Comparison of ENCODE assay signal across 1 cellular context in the genomic region with DNA sequence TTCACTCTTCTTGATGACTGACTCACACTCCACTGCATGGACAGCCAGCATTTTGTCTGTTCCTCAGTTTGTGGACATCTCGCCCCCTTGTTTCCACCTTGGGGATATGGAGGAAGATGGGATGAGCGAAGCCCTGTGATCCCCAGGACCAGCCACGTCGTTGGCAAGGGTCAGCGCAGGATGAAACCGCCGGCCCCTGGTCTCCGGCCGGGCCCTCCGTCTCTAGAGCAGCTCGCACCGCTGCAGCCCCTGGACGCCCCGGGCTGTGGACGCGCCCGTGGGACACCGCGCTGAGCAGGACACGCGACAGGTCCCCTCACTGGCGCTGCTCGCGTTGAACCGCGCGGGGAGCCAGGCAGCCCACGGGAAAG.
A peak's percentile ranks its signal among the peaks of the same experiment; 100 is the strongest.
TF ChIP-seq lines count a peak whose summit lies in the region.

No MANE protein-coding gene starts in this region.

TF ChIP-seq in HepG2, 621 proteins besides CTCF, POLR2A, EP300 and RAD21 (continued from another document and continues in another):
- TF ChIP-seq, protein P1, sequence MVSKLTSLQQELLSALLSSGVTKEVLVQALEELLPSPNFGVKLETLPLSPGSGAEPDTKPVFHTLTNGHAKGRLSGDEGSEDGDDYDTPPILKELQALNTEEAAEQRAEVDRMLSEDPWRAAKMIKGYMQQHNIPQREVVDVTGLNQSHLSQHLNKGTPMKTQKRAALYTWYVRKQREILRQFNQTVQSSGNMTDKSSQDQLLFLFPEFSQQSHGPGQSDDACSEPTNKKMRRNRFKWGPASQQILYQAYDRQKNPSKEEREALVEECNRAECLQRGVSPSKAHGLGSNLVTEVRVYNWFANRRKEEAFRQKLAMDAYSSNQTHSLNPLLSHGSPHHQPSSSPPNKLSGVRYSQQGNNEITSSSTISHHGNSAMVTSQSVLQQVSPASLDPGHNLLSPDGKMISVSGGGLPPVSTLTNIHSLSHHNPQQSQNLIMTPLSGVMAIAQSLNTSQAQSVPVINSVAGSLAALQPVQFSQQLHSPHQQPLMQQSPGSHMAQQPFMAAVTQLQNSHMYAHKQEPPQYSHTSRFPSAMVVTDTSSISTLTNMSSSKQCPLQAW (CRISPR knock-in tag; IDR thresholded peaks at IDR 0.05) = peak; percentile 50; the same call in 1 of the 2 replicates
- no peak for TF ChIP-seq KDM3A (CRISPR knock-in tag; IDR thresholded peaks at IDR 0.05; ENCODE audit: low read depth)
- TF ChIP-seq FOXP1 (IDR thresholded peaks at IDR 0.05) = no peak
- no peak for TF ChIP-seq FOXP1 (CRISPR knock-in tag; IDR thresholded peaks at IDR 0.05)
- no peak for TF ChIP-seq ZFP36L2 (CRISPR knock-in tag; IDR thresholded peaks at IDR 0.05)
- TF ChIP-seq ZNF30 (CRISPR knock-in tag; IDR thresholded peaks at IDR 0.05) = no peak
- TF ChIP-seq, protein P2, sequence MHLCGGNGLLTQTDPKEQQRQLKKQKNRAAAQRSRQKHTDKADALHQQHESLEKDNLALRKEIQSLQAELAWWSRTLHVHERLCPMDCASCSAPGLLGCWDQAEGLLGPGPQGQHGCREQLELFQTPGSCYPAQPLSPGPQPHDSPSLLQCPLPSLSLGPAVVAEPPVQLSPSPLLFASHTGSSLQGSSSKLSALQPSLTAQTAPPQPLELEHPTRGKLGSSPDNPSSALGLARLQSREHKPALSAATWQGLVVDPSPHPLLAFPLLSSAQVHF (CRISPR knock-in tag; IDR thresholded peaks at IDR 0.05) = peak; percentile 71
- TF ChIP-seq, protein P3, sequence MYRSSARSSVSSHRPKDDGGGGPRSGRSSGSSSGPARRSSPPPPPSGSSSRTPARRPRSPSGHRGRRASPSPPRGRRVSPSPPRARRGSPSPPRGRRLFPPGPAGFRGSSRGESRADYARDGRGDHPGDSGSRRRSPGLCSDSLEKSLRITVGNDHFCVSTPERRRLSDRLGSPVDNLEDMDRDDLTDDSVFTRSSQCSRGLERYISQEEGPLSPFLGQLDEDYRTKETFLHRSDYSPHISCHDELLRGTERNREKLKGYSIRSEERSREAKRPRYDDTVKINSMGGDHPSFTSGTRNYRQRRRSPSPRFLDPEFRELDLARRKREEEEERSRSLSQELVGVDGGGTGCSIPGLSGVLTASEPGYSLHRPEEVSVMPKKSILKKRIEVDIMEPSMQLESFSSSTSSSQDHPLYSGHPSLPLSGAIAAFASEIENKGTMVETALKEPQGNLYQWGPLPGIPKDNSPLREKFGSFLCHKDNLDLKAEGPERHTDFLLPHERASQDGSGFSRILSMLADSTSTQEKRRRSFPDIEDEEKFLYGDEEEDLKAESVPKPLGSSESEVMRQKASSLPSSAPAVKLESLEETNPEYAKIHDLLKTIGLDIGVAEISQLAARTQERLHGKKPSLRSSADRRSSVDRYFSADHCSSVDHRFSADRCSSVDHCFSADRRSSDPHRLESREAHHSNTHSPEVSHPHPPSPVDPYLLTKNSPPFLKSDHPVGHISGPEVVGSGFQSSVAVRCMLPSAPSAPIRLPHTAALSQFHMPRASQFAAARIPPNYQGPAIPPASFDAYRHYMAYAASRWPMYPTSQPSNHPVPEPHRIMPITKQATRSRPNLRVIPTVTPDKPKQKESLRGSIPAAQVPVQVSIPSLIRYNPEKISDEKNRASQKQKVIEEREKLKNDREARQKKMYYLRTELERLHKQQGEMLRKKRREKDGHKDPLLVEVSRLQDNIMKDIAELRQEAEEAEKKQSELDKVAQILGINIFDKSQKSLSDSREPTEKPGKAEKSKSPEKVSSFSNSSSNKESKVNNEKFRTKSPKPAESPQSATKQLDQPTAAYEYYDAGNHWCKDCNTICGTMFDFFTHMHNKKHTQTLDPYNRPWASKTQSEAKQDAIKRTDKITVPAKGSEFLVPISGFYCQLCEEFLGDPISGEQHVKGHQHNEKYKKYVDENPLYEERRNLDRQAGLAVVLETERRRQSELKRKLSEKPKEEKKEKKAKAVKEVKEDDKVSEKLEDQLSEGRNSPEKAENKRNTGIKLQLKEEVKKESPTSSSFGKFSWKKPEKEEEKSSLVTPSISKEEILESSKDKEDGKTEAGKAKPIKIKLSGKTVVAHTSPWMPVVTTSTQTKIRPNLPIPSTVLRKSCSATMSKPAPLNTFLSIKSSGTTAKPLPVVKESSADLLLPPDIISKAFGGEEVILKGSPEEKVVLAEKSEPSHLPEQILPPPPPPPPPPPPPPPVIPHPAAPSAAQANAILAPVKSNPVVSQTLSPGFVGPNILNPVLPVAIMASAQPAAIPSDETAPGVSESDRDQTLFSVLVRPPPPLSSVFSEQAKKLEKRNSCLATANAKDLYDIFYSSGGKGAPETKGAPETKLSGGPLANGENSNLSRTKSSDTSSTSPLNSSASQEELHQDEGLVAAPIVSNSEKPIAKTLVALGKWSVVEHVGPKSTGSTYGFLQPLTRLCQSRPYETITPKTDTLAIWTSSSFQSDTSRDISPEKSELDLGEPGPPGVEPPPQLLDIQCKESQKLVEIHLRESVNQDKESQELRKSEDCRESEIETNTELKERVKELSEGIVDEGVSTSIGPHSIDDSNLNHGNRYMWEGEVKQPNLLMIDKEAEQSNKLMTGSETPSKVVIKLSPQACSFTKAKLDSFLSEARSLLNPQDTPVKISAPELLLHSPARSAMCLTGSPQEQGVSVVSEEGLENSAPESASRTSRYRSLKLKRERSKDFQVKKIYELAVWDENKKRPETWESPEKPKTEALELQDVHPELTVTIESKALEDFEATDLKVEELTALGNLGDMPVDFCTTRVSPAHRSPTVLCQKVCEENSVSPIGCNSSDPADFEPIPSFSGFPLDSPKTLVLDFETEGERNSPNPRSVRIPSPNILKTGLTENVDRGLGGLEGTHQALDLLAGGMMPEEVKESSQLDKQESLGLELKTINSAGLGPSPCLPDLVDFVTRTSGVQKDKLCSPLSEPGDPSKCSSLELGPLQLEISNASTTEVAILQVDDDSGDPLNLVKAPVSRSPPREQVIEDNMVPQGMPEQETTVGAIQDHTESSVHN (CRISPR knock-in tag; IDR thresholded peaks at IDR 0.05) = peak; percentile 54; the same call in 1 of the 2 replicates
- TF ChIP-seq KAT7 (CRISPR knock-in tag; IDR thresholded peaks at IDR 0.05; ENCODE audit: borderline replicate concordance) = no peak
- TF ChIP-seq REL (CRISPR knock-in tag; conservative IDR thresholded peaks at IDR 0.05) = peak; percentile 95
- TF ChIP-seq, protein P4, sequence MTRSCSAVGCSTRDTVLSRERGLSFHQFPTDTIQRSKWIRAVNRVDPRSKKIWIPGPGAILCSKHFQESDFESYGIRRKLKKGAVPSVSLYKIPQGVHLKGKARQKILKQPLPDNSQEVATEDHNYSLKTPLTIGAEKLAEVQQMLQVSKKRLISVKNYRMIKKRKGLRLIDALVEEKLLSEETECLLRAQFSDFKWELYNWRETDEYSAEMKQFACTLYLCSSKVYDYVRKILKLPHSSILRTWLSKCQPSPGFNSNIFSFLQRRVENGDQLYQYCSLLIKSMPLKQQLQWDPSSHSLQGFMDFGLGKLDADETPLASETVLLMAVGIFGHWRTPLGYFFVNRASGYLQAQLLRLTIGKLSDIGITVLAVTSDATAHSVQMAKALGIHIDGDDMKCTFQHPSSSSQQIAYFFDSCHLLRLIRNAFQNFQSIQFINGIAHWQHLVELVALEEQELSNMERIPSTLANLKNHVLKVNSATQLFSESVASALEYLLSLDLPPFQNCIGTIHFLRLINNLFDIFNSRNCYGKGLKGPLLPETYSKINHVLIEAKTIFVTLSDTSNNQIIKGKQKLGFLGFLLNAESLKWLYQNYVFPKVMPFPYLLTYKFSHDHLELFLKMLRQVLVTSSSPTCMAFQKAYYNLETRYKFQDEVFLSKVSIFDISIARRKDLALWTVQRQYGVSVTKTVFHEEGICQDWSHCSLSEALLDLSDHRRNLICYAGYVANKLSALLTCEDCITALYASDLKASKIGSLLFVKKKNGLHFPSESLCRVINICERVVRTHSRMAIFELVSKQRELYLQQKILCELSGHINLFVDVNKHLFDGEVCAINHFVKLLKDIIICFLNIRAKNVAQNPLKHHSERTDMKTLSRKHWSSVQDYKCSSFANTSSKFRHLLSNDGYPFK (CRISPR knock-in tag; IDR thresholded peaks at IDR 0.05; ENCODE audit: borderline replicate concordance) = 0 out of 2 replicates have a peak, but pooled peaks have one; percentile 6
- no peak for TF ChIP-seq EEA1 (CRISPR knock-in tag; IDR thresholded peaks at IDR 0.05; ENCODE audit: borderline replicate concordance)
- TF ChIP-seq ZNF10 (CRISPR knock-in tag; IDR thresholded peaks at IDR 0.05; ENCODE audit: borderline replicate concordance, low read depth) = no peak
- TF ChIP-seq, protein P5, sequence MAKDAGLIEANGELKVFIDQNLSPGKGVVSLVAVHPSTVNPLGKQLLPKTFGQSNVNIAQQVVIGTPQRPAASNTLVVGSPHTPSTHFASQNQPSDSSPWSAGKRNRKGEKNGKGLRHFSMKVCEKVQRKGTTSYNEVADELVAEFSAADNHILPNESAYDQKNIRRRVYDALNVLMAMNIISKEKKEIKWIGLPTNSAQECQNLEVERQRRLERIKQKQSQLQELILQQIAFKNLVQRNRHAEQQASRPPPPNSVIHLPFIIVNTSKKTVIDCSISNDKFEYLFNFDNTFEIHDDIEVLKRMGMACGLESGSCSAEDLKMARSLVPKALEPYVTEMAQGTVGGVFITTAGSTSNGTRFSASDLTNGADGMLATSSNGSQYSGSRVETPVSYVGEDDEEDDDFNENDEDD (CRISPR knock-in tag; IDR thresholded peaks at IDR 0.05; ENCODE audit: borderline replicate concordance) = no peak
- TF ChIP-seq KLF15 (CRISPR knock-in tag; IDR thresholded peaks at IDR 0.05; ENCODE audit: borderline replicate concordance) = no peak
- TF ChIP-seq, protein P6, sequence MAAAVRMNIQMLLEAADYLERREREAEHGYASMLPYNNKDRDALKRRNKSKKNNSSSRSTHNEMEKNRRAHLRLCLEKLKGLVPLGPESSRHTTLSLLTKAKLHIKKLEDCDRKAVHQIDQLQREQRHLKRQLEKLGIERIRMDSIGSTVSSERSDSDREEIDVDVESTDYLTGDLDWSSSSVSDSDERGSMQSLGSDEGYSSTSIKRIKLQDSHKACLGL (CRISPR knock-in tag; IDR thresholded peaks at IDR 0.05) = no peak
- no peak for TF ChIP-seq ZNF430 (CRISPR knock-in tag; IDR thresholded peaks at IDR 0.05)
- peak; percentile 54; the same call in 1 of the 2 replicates for TF ChIP-seq JDP2 (CRISPR knock-in tag; IDR thresholded peaks at IDR 0.05; ENCODE audit: borderline replicate concordance)
- TF ChIP-seq ZNF724P (CRISPR knock-in tag; IDR thresholded peaks at IDR 0.05; ENCODE audit: borderline replicate concordance) = no peak
- TF ChIP-seq FOXK1 (CRISPR knock-in tag; IDR thresholded peaks at IDR 0.05; ENCODE audit: borderline replicate concordance, low read depth) = no peak
- 0 out of 2 replicates have a peak, but pooled peaks have one; percentile 15 for TF ChIP-seq PAX8 (CRISPR knock-in tag; IDR thresholded peaks at IDR 0.05; ENCODE audit: borderline replicate concordance)
- no peak for TF ChIP-seq MATR3 (CRISPR knock-in tag; IDR thresholded peaks at IDR 0.05)
- TF ChIP-seq, protein P7, sequence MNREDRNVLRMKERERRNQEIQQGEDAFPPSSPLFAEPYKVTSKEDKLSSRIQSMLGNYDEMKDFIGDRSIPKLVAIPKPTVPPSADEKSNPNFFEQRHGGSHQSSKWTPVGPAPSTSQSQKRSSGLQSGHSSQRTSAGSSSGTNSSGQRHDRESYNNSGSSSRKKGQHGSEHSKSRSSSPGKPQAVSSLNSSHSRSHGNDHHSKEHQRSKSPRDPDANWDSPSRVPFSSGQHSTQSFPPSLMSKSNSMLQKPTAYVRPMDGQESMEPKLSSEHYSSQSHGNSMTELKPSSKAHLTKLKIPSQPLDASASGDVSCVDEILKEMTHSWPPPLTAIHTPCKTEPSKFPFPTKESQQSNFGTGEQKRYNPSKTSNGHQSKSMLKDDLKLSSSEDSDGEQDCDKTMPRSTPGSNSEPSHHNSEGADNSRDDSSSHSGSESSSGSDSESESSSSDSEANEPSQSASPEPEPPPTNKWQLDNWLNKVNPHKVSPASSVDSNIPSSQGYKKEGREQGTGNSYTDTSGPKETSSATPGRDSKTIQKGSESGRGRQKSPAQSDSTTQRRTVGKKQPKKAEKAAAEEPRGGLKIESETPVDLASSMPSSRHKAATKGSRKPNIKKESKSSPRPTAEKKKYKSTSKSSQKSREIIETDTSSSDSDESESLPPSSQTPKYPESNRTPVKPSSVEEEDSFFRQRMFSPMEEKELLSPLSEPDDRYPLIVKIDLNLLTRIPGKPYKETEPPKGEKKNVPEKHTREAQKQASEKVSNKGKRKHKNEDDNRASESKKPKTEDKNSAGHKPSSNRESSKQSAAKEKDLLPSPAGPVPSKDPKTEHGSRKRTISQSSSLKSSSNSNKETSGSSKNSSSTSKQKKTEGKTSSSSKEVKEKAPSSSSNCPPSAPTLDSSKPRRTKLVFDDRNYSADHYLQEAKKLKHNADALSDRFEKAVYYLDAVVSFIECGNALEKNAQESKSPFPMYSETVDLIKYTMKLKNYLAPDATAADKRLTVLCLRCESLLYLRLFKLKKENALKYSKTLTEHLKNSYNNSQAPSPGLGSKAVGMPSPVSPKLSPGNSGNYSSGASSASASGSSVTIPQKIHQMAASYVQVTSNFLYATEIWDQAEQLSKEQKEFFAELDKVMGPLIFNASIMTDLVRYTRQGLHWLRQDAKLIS (CRISPR knock-in tag; IDR thresholded peaks at IDR 0.05) = no peak
- peak; percentile 83; the same call in 1 of the 2 replicates for TF ChIP-seq ZNF782 (CRISPR knock-in tag; IDR thresholded peaks at IDR 0.05; ENCODE audit: borderline replicate concordance)
- TF ChIP-seq, protein P8, sequence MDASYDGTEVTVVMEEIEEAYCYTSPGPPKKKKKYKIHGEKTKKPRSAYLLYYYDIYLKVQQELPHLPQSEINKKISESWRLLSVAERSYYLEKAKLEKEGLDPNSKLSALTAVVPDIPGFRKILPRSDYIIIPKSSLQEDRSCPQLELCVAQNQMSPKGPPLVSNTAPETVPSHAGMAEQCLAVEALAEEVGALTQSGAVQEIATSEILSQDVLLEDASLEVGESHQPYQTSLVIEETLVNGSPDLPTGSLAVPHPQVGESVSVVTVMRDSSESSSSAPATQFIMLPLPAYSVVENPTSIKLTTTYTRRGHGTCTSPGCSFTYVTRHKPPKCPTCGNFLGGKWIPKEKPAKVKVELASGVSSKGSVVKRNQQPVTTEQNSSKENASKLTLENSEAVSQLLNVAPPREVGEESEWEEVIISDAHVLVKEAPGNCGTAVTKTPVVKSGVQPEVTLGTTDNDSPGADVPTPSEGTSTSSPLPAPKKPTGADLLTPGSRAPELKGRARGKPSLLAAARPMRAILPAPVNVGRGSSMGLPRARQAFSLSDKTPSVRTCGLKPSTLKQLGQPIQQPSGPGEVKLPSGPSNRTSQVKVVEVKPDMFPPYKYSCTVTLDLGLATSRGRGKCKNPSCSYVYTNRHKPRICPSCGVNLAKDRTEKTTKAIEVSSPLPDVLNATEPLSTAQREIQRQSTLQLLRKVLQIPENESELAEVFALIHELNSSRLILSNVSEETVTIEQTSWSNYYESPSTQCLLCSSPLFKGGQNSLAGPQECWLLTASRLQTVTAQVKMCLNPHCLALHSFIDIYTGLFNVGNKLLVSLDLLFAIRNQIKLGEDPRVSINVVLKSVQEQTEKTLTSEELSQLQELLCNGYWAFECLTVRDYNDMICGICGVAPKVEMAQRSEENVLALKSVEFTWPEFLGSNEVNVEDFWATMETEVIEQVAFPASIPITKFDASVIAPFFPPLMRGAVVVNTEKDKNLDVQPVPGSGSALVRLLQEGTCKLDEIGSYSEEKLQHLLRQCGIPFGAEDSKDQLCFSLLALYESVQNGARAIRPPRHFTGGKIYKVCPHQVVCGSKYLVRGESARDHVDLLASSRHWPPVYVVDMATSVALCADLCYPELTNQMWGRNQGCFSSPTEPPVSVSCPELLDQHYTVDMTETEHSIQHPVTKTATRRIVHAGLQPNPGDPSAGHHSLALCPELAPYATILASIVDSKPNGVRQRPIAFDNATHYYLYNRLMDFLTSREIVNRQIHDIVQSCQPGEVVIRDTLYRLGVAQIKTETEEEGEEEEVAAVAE (CRISPR knock-in tag; IDR thresholded peaks at IDR 0.05; ENCODE audit: borderline replicate concordance) = 0 out of 2 replicates have a peak, but pooled peaks have one; percentile 9
- no peak for TF ChIP-seq ZSCAN21 (CRISPR knock-in tag; IDR thresholded peaks at IDR 0.05; ENCODE audit: borderline replicate concordance)
- TF ChIP-seq ZNF766 (CRISPR knock-in tag; IDR thresholded peaks at IDR 0.05; ENCODE audit: borderline replicate concordance) = no peak
- no peak for TF ChIP-seq TSC22D2 (CRISPR knock-in tag; IDR thresholded peaks at IDR 0.05; ENCODE audit: borderline replicate concordance)
